ENCODE assay signal across 23 cellular contexts in genomic region chr11:133065847-133066485, GRCh38.
DNase-seq lines count a peak whose midpoint lies in the region; ATAC-seq and TF ChIP-seq lines count a peak whose summit lies in the region.
"Had no signal": no experiment of that assay in that cellular context is flagged by ENCODE, and none has a peak within 500 bp of the region (broad histone marks: within the 10 kb centered on the region; RNA-seq: fewer than 3 reads in every experiment).

No MANE protein-coding gene starts in this region.

- no peaks in the 10 kb centered on the region for H3K36me3 ChIP-seq in trophoblast cell (ENCODE audit: control insufficient read depth in 1 of 2, insufficient read depth in 2 of 2, low read length in 2 of 2)
- H3K36me3 ChIP-seq: HAP-1, tibial artery had no signal

- ATAC-seq in WTC11: no peak
- ATAC-seq in SK-N-SH treated with all-trans-retinoic acid at 6 μM for 48 hours: no peak
- ATAC-seq in GM18861 (IDR thresholded peaks at IDR 0.05; ENCODE audit: unreplicated experiment): no peak
- ATAC-seq: activated naive CD8-positive, alpha-beta T cell treated with anti-CD3 and anti-CD28 coated beads, Interleukin-2, amount 50 U/mL, for 24 hours; left colon; PC-3; Right ventricle myocardium inferior had no signal

- CTCF ChIA-PET in WTC11 (lab: Charles Lee): interaction anchor here (2.8 kb wide), 1 partner anchor 123 kb away, joined by 71 read pairs; no protein-coding TSS in a partner anchor

- H2BK120ac ChIP-seq in trophoblast cell (ENCODE audit: insufficient read depth, low read length, poor library complexity): no peak overlapping the region

- no peak overlapping the region for H3K9ac ChIP-seq in trophoblast cell (ENCODE audit: low read length)
- H3K9ac ChIP-seq: KMS-11 had no signal

- H2AK5ac ChIP-seq in trophoblast cell (ENCODE audit: low read length): no peak overlapping the region

- peak overlapping the region; percentile 4 for H3K4me3 Mint-ChIP-seq in WTC11
- H3K4me3 Mint-ChIP-seq: activated CD4-positive, alpha-beta T cell treated with anti-CD3 and anti-CD28 coated beads, Interleukin-2, amount 10 ng/mL, durations not matched to agents 24 days and 14 days; activated naive CD8-positive, alpha-beta T cell treated with anti-CD3 and anti-CD28 coated beads, Interleukin-2, amount 50 U/mL, for 24 hours; activated T-cell treated with anti-CD3 and anti-CD28 coated beads, Interleukin-2, amount 50 U/mL, for 4 hours had no signal

- H3K79me1 ChIP-seq in trophoblast cell (ENCODE audit: low read length): peaks cover 3% of the 10 kb centered on the region

- POLR2A ChIA-PET in WTC11 (lab: Charles Lee): no interaction called here

- no peak overlapping the region for H2BK5ac ChIP-seq in trophoblast cell (ENCODE audit: low read depth, low read length, poor library complexity)

- no peaks in the 10 kb centered on the region for H3K27me3 ChIP-seq in trophoblast cell (ENCODE audit: insufficient read depth, low read length)

- H3K4ac ChIP-seq in trophoblast cell (ENCODE audit: low read depth, low read length): no peak overlapping the region

- no peaks in the 10 kb centered on the region for H3K79me2 ChIP-seq in trophoblast cell (ENCODE audit: control insufficient read depth, insufficient read depth, low read length, poor library complexity)

- no peak overlapping the region for H3K4me2 ChIP-seq in trophoblast cell (ENCODE audit: low read length)
- H3K4me2 ChIP-seq: KMS-11 had no signal

- H3K23ac ChIP-seq in trophoblast cell (ENCODE audit: low read length): no peak overlapping the region

- H4K91ac ChIP-seq in trophoblast cell (ENCODE audit: low read depth, low read length): no peak overlapping the region

- peak overlapping the region; percentile 14 for H3K4me3 ChIP-seq in trophoblast cell (ENCODE audit: low read depth, low read length)
- H3K4me3 ChIP-seq: HAP-1, skin epidermis, tibial artery had no signal

- no peaks in the 10 kb centered on the region for H3K9me3 Mint-ChIP-seq in WTC11
- H3K9me3 Mint-ChIP-seq: activated CD4-positive, alpha-beta T cell treated with anti-CD3 and anti-CD28 coated beads, Interleukin-2, amount 10 ng/mL, durations not matched to agents 24 days and 14 days; activated naive CD8-positive, alpha-beta T cell treated with anti-CD3 and anti-CD28 coated beads, Interleukin-2, amount 50 U/mL, for 24 hours; activated T-cell treated with anti-CD3 and anti-CD28 coated beads, Interleukin-2, amount 50 U/mL, for 4 hours had no signal

- TF ChIP-seq CTCF in WTC11 (IDR thresholded peaks at IDR 0.05): no peak

- no peaks in the 10 kb centered on the region for H3K36me3 Mint-ChIP-seq in WTC11
- H3K36me3 Mint-ChIP-seq: CD14-positive monocyte had no signal

- no peak overlapping the region for H3K14ac ChIP-seq in trophoblast cell (ENCODE audit: low read length)

- no peak overlapping the region for H4K8ac ChIP-seq in trophoblast cell (ENCODE audit: low read depth, low read length)

- no peak overlapping the region for H4K12ac ChIP-seq in trophoblast cell (ENCODE audit: low read depth, low read length)

- H3K4me1 ChIP-seq in trophoblast cell (ENCODE audit: control insufficient read depth in 1 of 2, insufficient read depth in 2 of 2, low read length in 2 of 2): peaks cover 0 to 3% of the 10 kb centered on the region in 2 experiments
- H3K4me1 ChIP-seq: HAP-1 had no signal

- no peak overlapping the region for H3K27ac Mint-ChIP-seq in WTC11
- H3K27ac Mint-ChIP-seq: activated CD4-positive, alpha-beta T cell treated with anti-CD3 and anti-CD28 coated beads, Interleukin-2, amount 10 ng/mL, durations not matched to agents 24 days and 14 days; activated naive CD8-positive, alpha-beta T cell treated with anti-CD3 and anti-CD28 coated beads, Interleukin-2, amount 50 U/mL, for 24 hours had no signal

- no peak overlapping the region for H3K18ac ChIP-seq in trophoblast cell (ENCODE audit: low read length)

- WGBS in trophoblast cell (ENCODE audit: extremely low coverage, insufficient coverage, insufficient read length): no CpG with 5 or more reads among the region's 13 CpGs

- DNase-seq in DMS153 (lab: John Stamatoyannopoulos, UW) (peak; percentile 20), H4 (ENCODE audit: low spot score) (peak; percentile 17), WTC11 (ENCODE audit: low spot score) (no peak), trophoblast cell (peak in 1 of 2 donors; percentile 4), NCI-H2081 (lab: John Stamatoyannopoulos, UW) (no peak)
- DNase-seq: activated CD4-positive, alpha-beta T cell treated with anti-CD3 and anti-CD28 coated beads, Interleukin-2, amount 10 ng/mL, durations not matched to agents 24 days and 14 days; activated naive CD8-positive, alpha-beta T cell treated with anti-CD3 and anti-CD28 coated beads, Interleukin-2, amount 50 U/mL, for 24 hours; activated T-cell treated with anti-CD3 and anti-CD28 coated beads, Interleukin-2, amount 50 U/mL, for 4 hours; dermis blood vessel endothelial cell; GDM1; left colon; NCI-H1694; NCI-H2171; NCI-H524; PC-3; tibial artery had no signal

- peaks cover 4% of the 10 kb centered on the region for H3K9me3 ChIP-seq in trophoblast cell (ENCODE audit: insufficient read depth, low read depth, low read length)
- H3K9me3 ChIP-seq: HAP-1, tibial artery had no signal

- no peak overlapping the region for H2AFZ ChIP-seq in trophoblast cell (ENCODE audit: insufficient read depth, low read length, poor library complexity)

- H2BK12ac ChIP-seq in trophoblast cell (ENCODE audit: low read length): no peak overlapping the region

- no peak overlapping the region for H3K27ac ChIP-seq in trophoblast cell (ENCODE audit: low read depth, low read length)
- H3K27ac ChIP-seq: KMS-11, skin epidermis, tibial artery had no signal

- H3K4me1 Mint-ChIP-seq in WTC11: peaks cover 34% of the 10 kb centered on the region
- H3K4me1 Mint-ChIP-seq: activated naive CD8-positive, alpha-beta T cell treated with anti-CD3 and anti-CD28 coated beads, Interleukin-2, amount 50 U/mL, for 24 hours; CD14-positive monocyte had no signal

- peaks cover 10% of the 10 kb centered on the region for H3K27me3 Mint-ChIP-seq in WTC11 (ENCODE audit: low read depth)

TF ChIP-seq in WTC11, 78 proteins besides CTCF, POLR2A, EP300 and RAD21 (continues in another document):
- TF ChIP-seq ZBTB21 (CRISPR knock-in tag; IDR thresholded peaks at IDR 0.05; ENCODE audit: borderline replicate concordance) (no peak), SMAD4 (CRISPR knock-in tag; IDR thresholded peaks at IDR 0.05) (no peak), TEAD4 (CRISPR knock-in tag; IDR thresholded peaks at IDR 0.05) (no peak), ZNF396 (CRISPR knock-in tag; IDR thresholded peaks at IDR 0.05; ENCODE audit: borderline replicate concordance) (no peak)
- TF ChIP-seq, protein P1, sequence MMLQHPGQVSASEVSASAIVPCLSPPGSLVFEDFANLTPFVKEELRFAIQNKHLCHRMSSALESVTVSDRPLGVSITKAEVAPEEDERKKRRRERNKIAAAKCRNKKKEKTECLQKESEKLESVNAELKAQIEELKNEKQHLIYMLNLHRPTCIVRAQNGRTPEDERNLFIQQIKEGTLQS (CRISPR knock-in tag; conservative IDR thresholded peaks at IDR 0.05): no peak
- TF ChIP-seq, protein P2, sequence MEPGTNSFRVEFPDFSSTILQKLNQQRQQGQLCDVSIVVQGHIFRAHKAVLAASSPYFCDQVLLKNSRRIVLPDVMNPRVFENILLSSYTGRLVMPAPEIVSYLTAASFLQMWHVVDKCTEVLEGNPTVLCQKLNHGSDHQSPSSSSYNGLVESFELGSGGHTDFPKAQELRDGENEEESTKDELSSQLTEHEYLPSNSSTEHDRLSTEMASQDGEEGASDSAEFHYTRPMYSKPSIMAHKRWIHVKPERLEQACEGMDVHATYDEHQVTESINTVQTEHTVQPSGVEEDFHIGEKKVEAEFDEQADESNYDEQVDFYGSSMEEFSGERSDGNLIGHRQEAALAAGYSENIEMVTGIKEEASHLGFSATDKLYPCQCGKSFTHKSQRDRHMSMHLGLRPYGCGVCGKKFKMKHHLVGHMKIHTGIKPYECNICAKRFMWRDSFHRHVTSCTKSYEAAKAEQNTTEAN (CRISPR knock-in tag; IDR thresholded peaks at IDR 0.05): no peak

TF ChIP-seq in SK-N-SH treated with all-trans-retinoic acid at 6 μM for 48 hours, 23 proteins besides CTCF, POLR2A, EP300 and RAD21:
- TF ChIP-seq ESRRG (CRISPR knock-in tag; IDR thresholded peaks at IDR 0.05): no peak
- TF ChIP-seq ZNF70 (CRISPR knock-in tag; IDR thresholded peaks at IDR 0.05): no peak

Comparison
In these comparisons a context has a peak if more than half of its experiments do, and no peak if none do; other contexts are left out.
1. DNase-seq: peak in DMS153 (single experiment) and H4 (single experiment); none in WTC11 (single experiment) and NCI-H2081 (0 of 2).